ENCODE assay signal across 26 cellular contexts in genomic region chr12:104747330-104747729, GRCh38.
DNase-seq lines count a peak whose midpoint lies in the region; ATAC-seq and TF ChIP-seq lines count a peak whose summit lies in the region.
"Had no signal": no experiment of that assay in that cellular context is flagged by ENCODE, and none has a peak within 500 bp of the region (broad histone marks: within the 10 kb centered on the region; RNA-seq: fewer than 3 reads in every experiment).

No MANE protein-coding gene starts in this region.

- H3K36me3 ChIP-seq in DND-41 (ENCODE audit: insufficient read depth, low read length), result peaks cover 13% of the 10 kb centered on the region; the same call in 1 of the 2 replicates
- H3K36me3 ChIP-seq: breast epithelium, esophagus squamous epithelium, left lung, WERI-Rb-1 had no signal

- H3K9ac ChIP-seq in DND-41 (ENCODE audit: low read depth, low read length), result peak overlapping the region; percentile 5; the same call in 1 of the 2 replicates

- BruUV-seq in Calu3 (replicated peaks; lab: Mats Ljungman, UMichigan), result no TSS peak

- no peak overlapping the region for H3K27ac Mint-ChIP-seq in activated naive CD4-positive, alpha-beta T cell treated with anti-CD3 and anti-CD28 coated beads for 36 hours
- peak overlapping the region; percentile 66 for H3K27ac Mint-ChIP-seq in activated naive CD8-positive, alpha-beta T cell treated with anti-CD3 and anti-CD28 coated beads for 36 hours
- H3K27ac Mint-ChIP-seq in stimulated activated memory B cell treated with anti-CD40 and anti-IgM and Interleukin-4, amounts not matched to agents 10 μg/mL and 1 μg/mL and 100 μg/mL, for 72 hours, result peak overlapping the region; percentile 36
- no peak overlapping the region for H3K27ac Mint-ChIP-seq in Calu3 (ENCODE audit: unreplicated experiment)

- H3K4me2 ChIP-seq in DND-41 (ENCODE audit: insufficient read depth, low read length), result peak overlapping the region; percentile 51
- H3K4me2 ChIP-seq: hepatocyte, smooth muscle cell had no signal

- H3K27me3 ChIP-seq in DND-41 (ENCODE audit: insufficient read depth, low read length, poor library complexity), result no peaks in the 10 kb centered on the region
- H3K27me3 ChIP-seq: breast epithelium, esophagus squamous epithelium, hepatocyte, left lung, testis had no signal

- peak overlapping the region; percentile 51 for H3K4me3 Mint-ChIP-seq in activated naive CD4-positive, alpha-beta T cell treated with anti-CD3 and anti-CD28 coated beads for 36 hours
- peak overlapping the region; percentile 23 for H3K4me3 Mint-ChIP-seq in activated naive CD8-positive, alpha-beta T cell treated with anti-CD3 and anti-CD28 coated beads for 36 hours
- H3K4me3 Mint-ChIP-seq in stimulated activated memory B cell treated with anti-CD40 and anti-IgM and Interleukin-4, amounts not matched to agents 10 μg/mL and 1 μg/mL and 100 μg/mL, for 72 hours, result no peak overlapping the region
- no peak overlapping the region for H3K4me3 Mint-ChIP-seq in Calu3 (ENCODE audit: low read depth, unreplicated experiment)

- DNase-seq in activated naive CD4-positive, alpha-beta T cell treated with anti-CD3 and anti-CD28 coated beads for 36 hours, result peak; percentile 37
- DNase-seq in activated naive CD4-positive, alpha-beta T cell treated with anti-CD3 and anti-CD28 coated beads, Interleukin-2, amount 50 U/mL, for 16 hours, result no peak
- no peak for DNase-seq in DND-41
- DNase-seq in activated naive CD8-positive, alpha-beta T cell treated with anti-CD3 and anti-CD28 coated beads for 36 hours, result no peak
- DNase-seq in Calu3, result no peak
- no peak for DNase-seq in NOMO-1 (lab: John Stamatoyannopoulos, UW; ENCODE audit: unreplicated experiment in 2 of 2)
- DNase-seq: activated CD8-positive, alpha-beta memory T cell treated with anti-CD3 and anti-CD28 coated beads for 24 hours; C1 segment of cervical spinal cord; DMS153; esophagus squamous epithelium; immature natural killer cell; IMR-90; left lung; mesendoderm; NCI-H1092; NCI-H187 treated with DMSO at 0.1 percent for 48 hours; RPMI8226; testis had no signal

- TF ChIP-seq CTCF in DND-41 (IDR thresholded peaks at IDR 0.05; ENCODE audit: borderline replicate concordance, extremely low read depth, low read length, poor library complexity, severe bottlenecking) (no peak), Calu3 (IDR thresholded peaks at IDR 0.05; ENCODE audit: unreplicated experiment) (no peak)

- CTCF ChIA-PET in activated naive CD4-positive, alpha-beta T cell treated with anti-CD3 and anti-CD28 coated beads for 36 hours (lab: Charles Lee), result interaction anchor here (0.7 to 1.5 kb wide), 3 partner anchors 9 to 19 kb away, joined by 3 to 4 read pairs (median 3); no protein-coding TSS in a partner anchor
- CTCF ChIA-PET in Calu3 (lab: Charles Lee), result no interaction called here

- peaks cover 43% of the 10 kb centered on the region for H3K4me1 Mint-ChIP-seq in activated naive CD4-positive, alpha-beta T cell treated with anti-CD3 and anti-CD28 coated beads for 36 hours (ENCODE audit: low read depth)
- H3K4me1 Mint-ChIP-seq in activated naive CD8-positive, alpha-beta T cell treated with anti-CD3 and anti-CD28 coated beads for 36 hours, result peaks cover 28% of the 10 kb centered on the region
- peaks cover 92% of the 10 kb centered on the region for H3K4me1 Mint-ChIP-seq in stimulated activated memory B cell treated with anti-CD40 and anti-IgM and Interleukin-4, amounts not matched to agents 10 μg/mL and 1 μg/mL and 100 μg/mL, for 72 hours
- H3K4me1 Mint-ChIP-seq in Calu3 (ENCODE audit: low read depth, unreplicated experiment), result peaks cover 5% of the 10 kb centered on the region

- H3K36me3 Mint-ChIP-seq in activated naive CD4-positive, alpha-beta T cell treated with anti-CD3 and anti-CD28 coated beads for 36 hours (ENCODE audit: low read depth), result no peaks in the 10 kb centered on the region
- peaks cover 4% of the 10 kb centered on the region for H3K36me3 Mint-ChIP-seq in activated naive CD8-positive, alpha-beta T cell treated with anti-CD3 and anti-CD28 coated beads for 36 hours
- H3K36me3 Mint-ChIP-seq in stimulated activated memory B cell treated with anti-CD40 and anti-IgM and Interleukin-4, amounts not matched to agents 10 μg/mL and 1 μg/mL and 100 μg/mL, for 72 hours, result peaks cover 18% of the 10 kb centered on the region
- H3K36me3 Mint-ChIP-seq in Calu3 (ENCODE audit: insufficient read depth, unreplicated experiment), result no peaks in the 10 kb centered on the region
- H3K36me3 Mint-ChIP-seq: immature natural killer cell had no signal

- peak overlapping the region in 1 of 2 experiments; percentile 16; a peak in 2 of 4 replicates for H3K4me3 ChIP-seq in DND-41 (ENCODE audit: low read depth in 1 of 2, low read length in 2 of 2)
- H3K4me3 ChIP-seq: breast epithelium, coronary artery, esophagus squamous epithelium, hepatocyte, left lung, SK-N-MC, smooth muscle cell, testis had no signal

- H3K27ac ChIP-seq in DND-41 (ENCODE audit: low read length), result peak overlapping the region; percentile 49
- H3K27ac ChIP-seq: breast epithelium, coronary artery, esophagus squamous epithelium, hepatocyte, left lung, SK-N-MC, testis, WERI-Rb-1 had no signal

- 0 out of 3 replicates have a peak, but pooled peaks have one; percentile 4 for ATAC-seq in DND-41 (ENCODE audit: insufficient read depth, low read depth)
- ATAC-seq in stimulated activated memory B cell treated with anti-CD40 and anti-IgM and Interleukin-4, amounts not matched to agents 10 μg/mL and 1 μg/mL and 100 μg/mL, for 72 hours, result no peak
- ATAC-seq: left lung had no signal

- no peak overlapping the region for H2AFZ ChIP-seq in DND-41 (ENCODE audit: low read depth, low read length)
- H2AFZ ChIP-seq: hepatocyte had no signal

- H3K9me3 Mint-ChIP-seq in activated naive CD4-positive, alpha-beta T cell treated with anti-CD3 and anti-CD28 coated beads for 36 hours, result peaks cover 3% of the 10 kb centered on the region
- H3K9me3 Mint-ChIP-seq in activated naive CD8-positive, alpha-beta T cell treated with anti-CD3 and anti-CD28 coated beads for 36 hours, result peaks cover 3% of the 10 kb centered on the region
- peaks cover 3% of the 10 kb centered on the region for H3K9me3 Mint-ChIP-seq in stimulated activated memory B cell treated with anti-CD40 and anti-IgM and Interleukin-4, amounts not matched to agents 10 μg/mL and 1 μg/mL and 100 μg/mL, for 72 hours
- H3K9me3 Mint-ChIP-seq in Calu3 (ENCODE audit: low read depth, unreplicated experiment), result no peaks in the 10 kb centered on the region
- H3K9me3 Mint-ChIP-seq: activated T-helper 2 cell treated with anti-CD3 and anti-CD28 coated beads, Interferon-gamma antibody, Interleukin-2, Interleukin-4, amounts not matched to agents 10 μg/mL and 5 μg/mL and 100 μg/mL, durations not matched to agents 14 hours and 24 hours and 36 hours; immature natural killer cell had no signal

- intact Hi-C loops in activated naive CD4-positive, alpha-beta T cell treated with anti-CD3 and anti-CD28 coated beads for 36 hours (cut with micrococcal nuclease), result loop anchor here (2.0 kb wide), 1 partner anchor 27 kb away; no protein-coding TSS in a partner anchor
- intact Hi-C loops in Calu3 (cut with micrococcal nuclease; ENCODE audit: unreplicated experiment), result no loop called here

- peaks cover 72% of the 10 kb centered on the region for H3K4me1 ChIP-seq in DND-41 (ENCODE audit: insufficient read depth, low read length)
- H3K4me1 ChIP-seq: breast epithelium, testis had no signal

- peaks cover 94% of the 10 kb centered on the region for H3K79me2 ChIP-seq in DND-41 (ENCODE audit: insufficient read depth, low read length)
- H3K79me2 ChIP-seq: hepatocyte had no signal

- no peaks in the 10 kb centered on the region for H3K9me3 ChIP-seq in DND-41 (ENCODE audit: insufficient read depth, low read length, severe bottlenecking)
- H3K9me3 ChIP-seq: breast epithelium, esophagus squamous epithelium, left lung, testis had no signal

- H4K20me1 ChIP-seq in DND-41 (ENCODE audit: insufficient read depth, low read length), result peaks cover 76% of the 10 kb centered on the region

- no peaks in the 10 kb centered on the region for H3K27me3 Mint-ChIP-seq in activated naive CD4-positive, alpha-beta T cell treated with anti-CD3 and anti-CD28 coated beads for 36 hours (ENCODE audit: low read depth)
- no peaks in the 10 kb centered on the region for H3K27me3 Mint-ChIP-seq in activated naive CD8-positive, alpha-beta T cell treated with anti-CD3 and anti-CD28 coated beads for 36 hours
- H3K27me3 Mint-ChIP-seq in stimulated activated memory B cell treated with anti-CD40 and anti-IgM and Interleukin-4, amounts not matched to agents 10 μg/mL and 1 μg/mL and 100 μg/mL, for 72 hours, result no peaks in the 10 kb centered on the region
- H3K27me3 Mint-ChIP-seq in Calu3 (ENCODE audit: unreplicated experiment), result peaks cover 55% of the 10 kb centered on the region

Comparison
In these comparisons a context has a peak if more than half of its experiments do, and no peak if none do; other contexts are left out.
1. H3K27ac Mint-ChIP-seq: peak in activated naive CD8-positive, alpha-beta T cell treated with anti-CD3 and anti-CD28 coated beads for 36 hours (single experiment) and stimulated activated memory B cell treated with anti-CD40 and anti-IgM and Interleukin-4, amounts not matched to agents 10 μg/mL and 1 μg/mL and 100 μg/mL, for 72 hours (single experiment); none in activated naive CD4-positive, alpha-beta T cell treated with anti-CD3 and anti-CD28 coated beads for 36 hours (single experiment) and Calu3 (single experiment).
2. H3K4me3 Mint-ChIP-seq: peak in activated naive CD4-positive, alpha-beta T cell treated with anti-CD3 and anti-CD28 coated beads for 36 hours (single experiment) and activated naive CD8-positive, alpha-beta T cell treated with anti-CD3 and anti-CD28 coated beads for 36 hours (single experiment); none in stimulated activated memory B cell treated with anti-CD40 and anti-IgM and Interleukin-4, amounts not matched to agents 10 μg/mL and 1 μg/mL and 100 μg/mL, for 72 hours (single experiment) and Calu3 (single experiment).